1 cellular context compared by ENCODE assay signal in the genomic region with DNA sequence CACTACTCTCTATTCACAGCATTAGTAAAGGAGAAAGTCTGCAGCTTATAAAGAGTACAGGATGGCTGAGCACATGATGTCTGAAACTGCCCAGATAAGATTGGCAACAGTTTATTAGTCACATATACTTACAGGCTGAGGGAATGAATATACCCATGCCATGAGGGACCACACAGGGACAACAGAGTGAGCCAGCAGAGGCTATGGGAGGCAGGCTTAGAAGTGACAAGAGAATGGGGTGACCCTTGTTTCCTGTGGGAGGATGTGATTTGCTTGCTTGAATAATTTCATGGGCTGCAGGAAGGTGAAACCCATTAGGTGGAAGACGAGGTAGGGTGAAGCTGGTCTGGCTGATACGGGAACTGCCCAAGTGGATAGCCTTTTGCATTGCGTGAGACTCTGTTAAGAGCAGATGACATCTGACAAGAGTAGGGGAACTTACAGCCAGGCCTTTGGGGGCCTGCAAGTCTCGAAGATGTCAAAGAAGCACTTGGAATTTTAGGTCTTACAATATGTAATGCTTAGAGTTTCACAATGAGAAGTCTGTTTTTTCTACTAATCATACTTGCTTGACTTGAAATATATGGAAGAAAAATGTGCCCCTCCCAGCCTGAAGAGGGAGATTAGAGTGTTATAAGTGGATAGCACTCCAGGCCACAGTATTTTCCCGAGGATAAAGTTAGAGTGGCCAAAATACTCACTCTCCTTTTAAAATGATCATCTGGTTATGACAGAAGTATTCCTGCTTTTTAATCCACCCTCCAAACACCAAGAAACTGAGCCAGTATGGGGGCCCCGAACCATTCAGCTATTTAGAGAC.
TF ChIP-seq lines count a peak whose summit lies in the region.

No MANE protein-coding gene starts in this region.

TF ChIP-seq in GM12878, 131 proteins besides CTCF, POLR2A, EP300 and RAD21 (continued from another document):
- TF ChIP-seq, protein P1, sequence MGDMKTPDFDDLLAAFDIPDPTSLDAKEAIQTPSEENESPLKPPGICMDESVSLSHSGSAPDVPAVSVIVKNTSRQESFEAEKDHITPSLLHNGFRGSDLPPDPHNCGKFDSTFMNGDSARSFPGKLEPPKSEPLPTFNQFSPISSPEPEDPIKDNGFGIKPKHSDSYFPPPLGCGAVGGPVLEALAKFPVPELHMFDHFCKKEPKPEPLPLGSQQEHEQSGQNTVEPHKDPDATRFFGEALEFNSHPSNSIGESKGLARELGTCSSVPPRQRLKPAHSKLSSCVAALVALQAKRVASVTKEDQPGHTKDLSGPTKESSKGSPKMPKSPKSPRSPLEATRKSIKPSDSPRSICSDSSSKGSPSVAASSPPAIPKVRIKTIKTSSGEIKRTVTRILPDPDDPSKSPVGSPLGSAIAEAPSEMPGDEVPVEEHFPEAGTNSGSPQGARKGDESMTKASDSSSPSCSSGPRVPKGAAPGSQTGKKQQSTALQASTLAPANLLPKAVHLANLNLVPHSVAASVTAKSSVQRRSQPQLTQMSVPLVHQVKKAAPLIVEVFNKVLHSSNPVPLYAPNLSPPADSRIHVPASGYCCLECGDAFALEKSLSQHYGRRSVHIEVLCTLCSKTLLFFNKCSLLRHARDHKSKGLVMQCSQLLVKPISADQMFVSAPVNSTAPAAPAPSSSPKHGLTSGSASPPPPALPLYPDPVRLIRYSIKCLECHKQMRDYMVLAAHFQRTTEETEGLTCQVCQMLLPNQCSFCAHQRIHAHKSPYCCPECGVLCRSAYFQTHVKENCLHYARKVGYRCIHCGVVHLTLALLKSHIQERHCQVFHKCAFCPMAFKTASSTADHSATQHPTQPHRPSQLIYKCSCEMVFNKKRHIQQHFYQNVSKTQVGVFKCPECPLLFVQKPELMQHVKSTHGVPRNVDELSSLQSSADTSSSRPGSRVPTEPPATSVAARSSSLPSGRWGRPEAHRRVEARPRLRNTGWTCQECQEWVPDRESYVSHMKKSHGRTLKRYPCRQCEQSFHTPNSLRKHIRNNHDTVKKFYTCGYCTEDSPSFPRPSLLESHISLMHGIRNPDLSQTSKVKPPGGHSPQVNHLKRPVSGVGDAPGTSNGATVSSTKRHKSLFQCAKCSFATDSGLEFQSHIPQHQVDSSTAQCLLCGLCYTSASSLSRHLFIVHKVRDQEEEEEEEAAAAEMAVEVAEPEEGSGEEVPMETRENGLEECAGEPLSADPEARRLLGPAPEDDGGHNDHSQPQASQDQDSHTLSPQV (IDR thresholded peaks at IDR 0.05), result no peak
- peak; percentile 52; the same call in 1 of the 2 replicates for TF ChIP-seq FOXM1 (IDR thresholded peaks at IDR 0.05; ENCODE audit: low read depth, low read length)
- peak; percentile 40; the same call in 1 of the 2 replicates for TF ChIP-seq CREM (IDR thresholded peaks at IDR 0.05; ENCODE audit: low read depth)
- no peak for TF ChIP-seq BACH1 (IDR thresholded peaks at IDR 0.05; ENCODE audit: borderline replicate concordance)
- 0 out of 2 replicates have a peak, but pooled peaks have one; percentile 60 for TF ChIP-seq MTA3 (IDR thresholded peaks at IDR 0.05; ENCODE audit: borderline replicate concordance, low read length)
- TF ChIP-seq MXI1 (IDR thresholded peaks at IDR 0.05; ENCODE audit: low read depth, low read length), result no peak
- no peak for TF ChIP-seq MEF2A (IDR thresholded peaks at IDR 0.05; ENCODE audit: insufficient read depth, low read depth, low read length)
- TF ChIP-seq, protein P2, sequence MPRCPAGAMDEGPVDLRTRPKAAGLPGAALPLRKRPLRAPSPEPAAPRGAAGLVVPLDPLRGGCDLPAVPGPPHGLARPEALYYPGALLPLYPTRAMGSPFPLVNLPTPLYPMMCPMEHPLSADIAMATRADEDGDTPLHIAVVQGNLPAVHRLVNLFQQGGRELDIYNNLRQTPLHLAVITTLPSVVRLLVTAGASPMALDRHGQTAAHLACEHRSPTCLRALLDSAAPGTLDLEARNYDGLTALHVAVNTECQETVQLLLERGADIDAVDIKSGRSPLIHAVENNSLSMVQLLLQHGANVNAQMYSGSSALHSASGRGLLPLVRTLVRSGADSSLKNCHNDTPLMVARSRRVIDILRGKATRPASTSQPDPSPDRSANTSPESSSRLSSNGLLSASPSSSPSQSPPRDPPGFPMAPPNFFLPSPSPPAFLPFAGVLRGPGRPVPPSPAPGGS (IDR thresholded peaks at IDR 0.05; ENCODE audit: borderline replicate concordance, insufficient read depth, low read depth, low read length, poor library complexity, severe bottlenecking), result peak; percentile 40
- no peak for TF ChIP-seq STAT3 (IDR thresholded peaks at IDR 0.05; ENCODE audit: low read depth, low read length)
- TF ChIP-seq POLR2AphosphoS2 (IDR thresholded peaks at IDR 0.05; ENCODE audit: low read depth, low read length), result no peak
- TF ChIP-seq MYC (IDR thresholded peaks at IDR 0.05; ENCODE audit: insufficient read depth, insufficient read length, insufficient replicate concordance, low read length, severe bottlenecking), result no peak
- no peak for TF ChIP-seq RAD51 (IDR thresholded peaks at IDR 0.05)
- TF ChIP-seq, protein P3, sequence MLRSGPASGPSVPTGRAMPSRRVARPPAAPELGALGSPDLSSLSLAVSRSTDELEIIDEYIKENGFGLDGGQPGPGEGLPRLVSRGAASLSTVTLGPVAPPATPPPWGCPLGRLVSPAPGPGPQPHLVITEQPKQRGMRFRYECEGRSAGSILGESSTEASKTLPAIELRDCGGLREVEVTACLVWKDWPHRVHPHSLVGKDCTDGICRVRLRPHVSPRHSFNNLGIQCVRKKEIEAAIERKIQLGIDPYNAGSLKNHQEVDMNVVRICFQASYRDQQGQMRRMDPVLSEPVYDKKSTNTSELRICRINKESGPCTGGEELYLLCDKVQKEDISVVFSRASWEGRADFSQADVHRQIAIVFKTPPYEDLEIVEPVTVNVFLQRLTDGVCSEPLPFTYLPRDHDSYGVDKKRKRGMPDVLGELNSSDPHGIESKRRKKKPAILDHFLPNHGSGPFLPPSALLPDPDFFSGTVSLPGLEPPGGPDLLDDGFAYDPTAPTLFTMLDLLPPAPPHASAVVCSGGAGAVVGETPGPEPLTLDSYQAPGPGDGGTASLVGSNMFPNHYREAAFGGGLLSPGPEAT (IDR thresholded peaks at IDR 0.05; ENCODE audit: low read depth), result no peak
- TF ChIP-seq TCF3 (IDR thresholded peaks at IDR 0.05; ENCODE audit: borderline replicate concordance, insufficient read depth, low read depth, low read length), result no peak
- no peak for TF ChIP-seq CHD4 (IDR thresholded peaks at IDR 0.05)
- TF ChIP-seq ZNF24 (IDR thresholded peaks at IDR 0.05), result no peak
- TF ChIP-seq ZNF217 (IDR thresholded peaks at IDR 0.05), result no peak
- TF ChIP-seq ZBTB11 (CRISPR knock-in tag; IDR thresholded peaks at IDR 0.05), result no peak
- TF ChIP-seq RUNX3 (IDR thresholded peaks at IDR 0.05; ENCODE audit: low read length), result peak; percentile 53; the same call in 1 of the 2 replicates
- TF ChIP-seq EED (IDR thresholded peaks at IDR 0.05; ENCODE audit: low read depth), result peak; percentile 54
- TF ChIP-seq RBBP5 (conservative IDR thresholded peaks at IDR 0.05), result no peak
- TF ChIP-seq ZNF687 (IDR thresholded peaks at IDR 0.05), result no peak
- TF ChIP-seq RCOR1 (conservative IDR thresholded peaks at IDR 0.05; ENCODE audit: low read depth, low read length), result no peak
- TF ChIP-seq, protein P4, sequence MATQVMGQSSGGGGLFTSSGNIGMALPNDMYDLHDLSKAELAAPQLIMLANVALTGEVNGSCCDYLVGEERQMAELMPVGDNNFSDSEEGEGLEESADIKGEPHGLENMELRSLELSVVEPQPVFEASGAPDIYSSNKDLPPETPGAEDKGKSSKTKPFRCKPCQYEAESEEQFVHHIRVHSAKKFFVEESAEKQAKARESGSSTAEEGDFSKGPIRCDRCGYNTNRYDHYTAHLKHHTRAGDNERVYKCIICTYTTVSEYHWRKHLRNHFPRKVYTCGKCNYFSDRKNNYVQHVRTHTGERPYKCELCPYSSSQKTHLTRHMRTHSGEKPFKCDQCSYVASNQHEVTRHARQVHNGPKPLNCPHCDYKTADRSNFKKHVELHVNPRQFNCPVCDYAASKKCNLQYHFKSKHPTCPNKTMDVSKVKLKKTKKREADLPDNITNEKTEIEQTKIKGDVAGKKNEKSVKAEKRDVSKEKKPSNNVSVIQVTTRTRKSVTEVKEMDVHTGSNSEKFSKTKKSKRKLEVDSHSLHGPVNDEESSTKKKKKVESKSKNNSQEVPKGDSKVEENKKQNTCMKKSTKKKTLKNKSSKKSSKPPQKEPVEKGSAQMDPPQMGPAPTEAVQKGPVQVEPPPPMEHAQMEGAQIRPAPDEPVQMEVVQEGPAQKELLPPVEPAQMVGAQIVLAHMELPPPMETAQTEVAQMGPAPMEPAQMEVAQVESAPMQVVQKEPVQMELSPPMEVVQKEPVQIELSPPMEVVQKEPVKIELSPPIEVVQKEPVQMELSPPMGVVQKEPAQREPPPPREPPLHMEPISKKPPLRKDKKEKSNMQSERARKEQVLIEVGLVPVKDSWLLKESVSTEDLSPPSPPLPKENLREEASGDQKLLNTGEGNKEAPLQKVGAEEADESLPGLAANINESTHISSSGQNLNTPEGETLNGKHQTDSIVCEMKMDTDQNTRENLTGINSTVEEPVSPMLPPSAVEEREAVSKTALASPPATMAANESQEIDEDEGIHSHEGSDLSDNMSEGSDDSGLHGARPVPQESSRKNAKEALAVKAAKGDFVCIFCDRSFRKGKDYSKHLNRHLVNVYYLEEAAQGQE (IDR thresholded peaks at IDR 0.05; ENCODE audit: low read depth, low read length), result no peak
- no peak for TF ChIP-seq SMC3 (IDR thresholded peaks at IDR 0.05; ENCODE audit: borderline replicate concordance, low read length)
- TF ChIP-seq IRF5 (IDR thresholded peaks at IDR 0.05; ENCODE audit: borderline replicate concordance), result no peak
- TF ChIP-seq PML (IDR thresholded peaks at IDR 0.05; ENCODE audit: low read length), result no peak
- TF ChIP-seq CHD1 (IDR thresholded peaks at IDR 0.05; ENCODE audit: low read depth, low read length), result no peak
- no peak for TF ChIP-seq FOXK2 (IDR thresholded peaks at IDR 0.05)
TF ChIP-seq in GM12878: peak in this region for 8.
